In the genomic region with DNA sequence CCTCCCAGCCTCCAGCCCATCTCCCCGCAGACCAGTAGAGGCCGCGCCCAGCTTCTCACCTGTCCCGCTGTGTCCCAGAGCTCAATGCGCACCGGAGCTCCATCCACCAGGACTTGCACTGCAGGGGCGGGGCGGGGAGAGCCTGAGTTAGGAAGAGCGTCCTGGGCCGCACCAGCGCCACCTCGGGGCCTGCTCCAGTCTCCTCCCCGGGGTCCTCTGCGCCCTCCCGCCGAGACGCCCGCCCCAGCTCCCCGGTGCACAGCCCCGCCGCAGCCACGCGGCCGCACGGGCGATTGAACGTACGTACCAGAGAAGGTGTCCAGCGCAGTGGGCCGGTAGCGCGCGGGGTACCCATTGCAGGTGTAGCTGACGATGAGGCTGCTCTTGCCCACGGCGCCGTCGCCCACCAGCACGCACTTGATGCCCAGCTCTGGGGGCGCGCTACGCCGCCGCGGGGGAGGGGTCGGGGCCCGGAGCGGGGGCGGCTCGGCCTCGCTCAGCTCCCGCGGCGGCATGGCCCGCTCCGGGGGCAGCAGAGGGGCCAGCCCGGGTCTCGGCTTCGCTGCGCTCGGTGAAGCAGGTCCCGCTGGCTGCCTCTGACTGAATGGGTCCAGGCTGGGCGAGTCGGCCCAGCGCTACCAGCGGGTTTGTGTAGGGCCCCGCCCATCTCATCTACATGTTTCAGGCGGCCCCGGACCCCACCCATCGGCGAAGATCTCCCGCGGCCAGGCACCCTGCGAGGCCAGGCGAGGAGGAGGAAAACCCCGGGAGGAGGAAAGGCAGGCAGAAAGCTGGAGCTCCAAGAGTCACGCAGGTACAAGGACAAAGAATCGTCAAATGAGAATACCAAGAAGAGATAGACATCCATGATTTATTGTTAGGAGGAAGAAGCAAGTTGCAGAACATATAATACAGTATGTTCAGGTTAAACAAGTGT, we compare ENCODE assay signal across 8 cellular contexts. TPM values are rescaled to one million over a fixed set of nuclear protein-coding genes. Genes with fewer than 3 reads are reported as not detected.
A peak's percentile ranks its signal among the peaks of the same experiment; 100 is the strongest.
DNase-seq lines count a peak whose midpoint lies in the region; ATAC-seq and TF ChIP-seq lines count a peak whose summit lies in the region.

RHOV (minus strand) TSS at position 610 of the 937 bp plus-strand sequence; CDS start at position 515, 95 bp downstream.

- H3K4me1 Mint-ChIP-seq in CD8-positive, alpha-beta T cell (ENCODE audit: low read depth) = peaks cover 5% of the 10 kb centered on the region

- H3K9ac ChIP-seq in HUES64 (ENCODE audit: low read depth, low read length) = peak within 1 kb of the TSS; percentile 48; the same call in 1 of the 2 replicates

- WGBS in HUES64 = 2% methylated on average over 78 of the region's 78 CpGs
- 2% methylated on average over 43 of the region's 78 CpGs for WGBS in prostate gland

- H3K36me3 ChIP-seq in CD8-positive, alpha-beta T cell (ENCODE audit: insufficient read depth, low read length) = no peaks in the 10 kb centered on the region
- no peaks in the 10 kb centered on the region for H3K36me3 ChIP-seq in HUES64 (ENCODE audit: insufficient read depth, low read length)
- H3K36me3 ChIP-seq in prostate gland = no peaks in the 10 kb centered on the region

- H3K27me3 ChIP-seq in CD8-positive, alpha-beta T cell (ENCODE audit: insufficient read depth, low read length) = no peaks in the 10 kb centered on the region
- H3K27me3 ChIP-seq in HUES64 (ENCODE audit: insufficient read depth, low read length) (peaks cover 14% of the 10 kb centered on the region), prostate gland (replicated peaks; ENCODE audit: insufficient read depth) (no peaks in the 10 kb centered on the region)

- no peak within 1 kb of the TSS for H3K27ac Mint-ChIP-seq in CD8-positive, alpha-beta T cell

- peaks cover 7% of the 10 kb centered on the region for H3K4me1 ChIP-seq in CD8-positive, alpha-beta T cell (ENCODE audit: insufficient read depth, low read length)
- H3K4me1 ChIP-seq in HUES64 (ENCODE audit: insufficient read depth, low read length) (peaks cover 18% of the 10 kb centered on the region), prostate gland (replicated peaks) (peaks cover 4% of the 10 kb centered on the region)

- intact Hi-C loops in CD8-positive, alpha-beta T cell (cut with DNase I, micrococcal nuclease) = loop anchor here (1.0 to 2.0 kb wide), 2 partner anchors 19 to 20 kb away; partner anchors contain the start of gene VPS18 (in 1 of the 2)
- intact Hi-C loops in head of caudate nucleus (cut with DNase I) (no loop called here), prostate gland (cut with DNase I) (no loop called here)

- H3K4me3 ChIP-seq in CD8-positive, alpha-beta T cell (ENCODE audit: low read depth, low read length) = peak within 1 kb of the TSS; percentile 59
- H3K4me3 ChIP-seq in HUES64 (ENCODE audit: low read length) = peak within 1 kb of the TSS; percentile 68
- H3K4me3 ChIP-seq in prostate gland = peak within 1 kb of the TSS; percentile 45 to 51

- POLR2A ChIA-PET in CD8-positive, alpha-beta T cell (lab: Charles Lee) = interaction anchor here (1.3 to 1.7 kb wide), 3 partner anchors 11 to 20 kb away, joined by 3 to 6 read pairs (median 6); partner anchors contain the start of gene VPS18

- no peaks in the 10 kb centered on the region for H3K36me3 Mint-ChIP-seq in CD8-positive, alpha-beta T cell

- H3K27me3 Mint-ChIP-seq in CD8-positive, alpha-beta T cell (ENCODE audit: low read depth) = peaks cover 14% of the 10 kb centered on the region

- ATAC-seq in CD8-positive, alpha-beta T cell = peak; percentile 85
- ATAC-seq in GM19397 (IDR thresholded peaks at IDR 0.05; ENCODE audit: unreplicated experiment) = peak; percentile 55

- H3K4me3 Mint-ChIP-seq in CD8-positive, alpha-beta T cell = peak within 1 kb of the TSS; percentile 86

- CTCF ChIA-PET in CD8-positive, alpha-beta T cell (lab: Charles Lee) = interaction anchor here (0.6 to 12.7 kb wide), 11 partner anchors 9 to 196 kb away, joined by 3 to 136 read pairs (median 3); partner anchors contain the start of gene VPS18

- no peak within 1 kb of the TSS for H3K27ac ChIP-seq in CD8-positive, alpha-beta T cell (ENCODE audit: low read depth, low read length)
- H3K27ac ChIP-seq in HUES64 (ENCODE audit: low read depth, low read length) = no peak within 1 kb of the TSS
- peak within 1 kb of the TSS; percentile 73 to 82 for H3K27ac ChIP-seq in prostate gland

- peak in 6 of 7 experiments; percentile 21 to 66 (median 56) for DNase-seq in CD8-positive, alpha-beta T cell
- peak; percentile 34 for DNase-seq in activated effector memory CD4-positive, alpha-beta T cell treated with Interleukin-2 at 50 U/mL for 16 hours
- DNase-seq in head of caudate nucleus = peak in 41 of 42 donors; percentile 30 to 88 (median 60)
- peak; percentile 81 for DNase-seq in prostate gland (ENCODE audit: low spot score)
- DNase-seq in mesenteric fat pad (ENCODE audit: low spot score) = no peak

- TF ChIP-seq POLR2A in prostate gland (IDR thresholded peaks at IDR 0.05) = peak; percentile 84

- peak; percentile 18 for TF ChIP-seq CTCF in CD8-positive, alpha-beta T cell (IDR thresholded peaks at IDR 0.05)
- peak in 2 of 4 experiments; percentile 33 to 37 for TF ChIP-seq CTCF in prostate gland (IDR thresholded peaks at IDR 0.05)

- no peaks in the 10 kb centered on the region for H3K9me3 Mint-ChIP-seq in CD8-positive, alpha-beta T cell

- H3K9me3 ChIP-seq in CD8-positive, alpha-beta T cell (ENCODE audit: low read length) = no peaks in the 10 kb centered on the region
- H3K9me3 ChIP-seq in HUES64 (ENCODE audit: insufficient read depth, low read depth, low read length) (no peaks in the 10 kb centered on the region), prostate gland (no peaks in the 10 kb centered on the region)

TF ChIP-seq in PFSK-1, 5 proteins besides CTCF, POLR2A, EP300 and RAD21:
- peak; percentile 38 for TF ChIP-seq FOXP2 (optimal IDR thresholded peaks at IDR 0.05; ENCODE audit: borderline replicate concordance, extremely low read depth, extremely low read length, insufficient read depth)
- TF ChIP-seq, protein P1, sequence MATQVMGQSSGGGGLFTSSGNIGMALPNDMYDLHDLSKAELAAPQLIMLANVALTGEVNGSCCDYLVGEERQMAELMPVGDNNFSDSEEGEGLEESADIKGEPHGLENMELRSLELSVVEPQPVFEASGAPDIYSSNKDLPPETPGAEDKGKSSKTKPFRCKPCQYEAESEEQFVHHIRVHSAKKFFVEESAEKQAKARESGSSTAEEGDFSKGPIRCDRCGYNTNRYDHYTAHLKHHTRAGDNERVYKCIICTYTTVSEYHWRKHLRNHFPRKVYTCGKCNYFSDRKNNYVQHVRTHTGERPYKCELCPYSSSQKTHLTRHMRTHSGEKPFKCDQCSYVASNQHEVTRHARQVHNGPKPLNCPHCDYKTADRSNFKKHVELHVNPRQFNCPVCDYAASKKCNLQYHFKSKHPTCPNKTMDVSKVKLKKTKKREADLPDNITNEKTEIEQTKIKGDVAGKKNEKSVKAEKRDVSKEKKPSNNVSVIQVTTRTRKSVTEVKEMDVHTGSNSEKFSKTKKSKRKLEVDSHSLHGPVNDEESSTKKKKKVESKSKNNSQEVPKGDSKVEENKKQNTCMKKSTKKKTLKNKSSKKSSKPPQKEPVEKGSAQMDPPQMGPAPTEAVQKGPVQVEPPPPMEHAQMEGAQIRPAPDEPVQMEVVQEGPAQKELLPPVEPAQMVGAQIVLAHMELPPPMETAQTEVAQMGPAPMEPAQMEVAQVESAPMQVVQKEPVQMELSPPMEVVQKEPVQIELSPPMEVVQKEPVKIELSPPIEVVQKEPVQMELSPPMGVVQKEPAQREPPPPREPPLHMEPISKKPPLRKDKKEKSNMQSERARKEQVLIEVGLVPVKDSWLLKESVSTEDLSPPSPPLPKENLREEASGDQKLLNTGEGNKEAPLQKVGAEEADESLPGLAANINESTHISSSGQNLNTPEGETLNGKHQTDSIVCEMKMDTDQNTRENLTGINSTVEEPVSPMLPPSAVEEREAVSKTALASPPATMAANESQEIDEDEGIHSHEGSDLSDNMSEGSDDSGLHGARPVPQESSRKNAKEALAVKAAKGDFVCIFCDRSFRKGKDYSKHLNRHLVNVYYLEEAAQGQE (IDR thresholded peaks at IDR 0.05; ENCODE audit: insufficient read depth in 1 of 2, low read depth in 2 of 2, low read length in 2 of 2) = no peak

RNA-seq across cellular contexts. Expression of gene RHOV, which starts in this region (rescaled TPM):
- under 1 TPM; 0.24 to 0.25 TPM for total RNA-seq in CD8-positive, alpha-beta T cell
- 1.3 TPM for polyA plus RNA-seq in HUES64 (2013, experiment 1 of 2)
- 1.9 TPM for polyA plus RNA-seq in HUES64 (2013, experiment 2 of 2)
- 0.97 TPM for polyA plus RNA-seq in PFSK-1 (2012; ENCODE audit: insufficient read length, low read depth)
- total RNA-seq in prostate gland (10 to 100 TPM in 1 of 2 donors, 1 to 10 TPM in 1; 5.9 to 11.7 TPM), mesenteric fat pad (not detected)

Comparison
In these comparisons a context has a peak if more than half of its experiments do, and no peak if none do; other contexts are left out.
1. Peak in DNase-seq, ATAC-seq and H3K4me3 ChIP-seq in CD8-positive, alpha-beta T cell; RNA of the gene not detected or under 1 TPM.
2. H3K27ac ChIP-seq: peak in prostate gland (2 of 2); none in CD8-positive, alpha-beta T cell (single experiment) and HUES64 (single experiment).
3. intact Hi-C loops: an anchor here in CD8-positive, alpha-beta T cell (1.0 to 2.0 kb wide); none called in head of caudate nucleus and prostate gland.
4. Peak in every context shown above with its lines, with median percentiles within 50 percentile points of each other: H3K4me3 ChIP-seq.